ENCODE assay signal across 22 cellular contexts in genomic region chr10:3372284-3372683, GRCh38.
A peak's percentile ranks its signal among the peaks of the same experiment; 100 is the strongest.
DNase-seq lines count a peak whose midpoint lies in the region; ATAC-seq, FAIRE-seq and TF ChIP-seq lines count a peak whose summit lies in the region.
"Had no signal": no experiment of that assay in that cellular context is flagged by ENCODE, and none has a peak within 500 bp of the region (broad histone marks: within the 10 kb centered on the region; RNA-seq: fewer than 3 reads in every experiment).

No MANE protein-coding gene starts in this region.

- TF ChIP-seq CTCF in astrocyte of the cerebellum (IDR thresholded peaks at IDR 0.05; ENCODE audit: low read depth, low read length, missing control alignments) (no peak), uterus (IDR thresholded peaks at IDR 0.05) (no peak)

- in situ Hi-C loops in astrocyte of the cerebellum (cut with HindIII; ENCODE audit: low sequenced_read_pairs) = no loop called here

- no peak for FAIRE-seq in GM12891 (lab: Jason Lieb, UNC)
- FAIRE-seq: A549, HTR-8/SVneo, kidney had no signal

- TF ChIP-seq POLR2A in uterus (IDR thresholded peaks at IDR 0.05) (no peak), GM12891 (IDR thresholded peaks at IDR 0.05; ENCODE audit: low read depth, low read length) (no peak)

- H3K27me3 ChIP-seq in uterus = no peaks in the 10 kb centered on the region

- DNase-seq in AG20443 (ENCODE audit: low spot score) = peak; percentile 27
- peak; percentile 31 for DNase-seq in astrocyte of the cerebellum (ENCODE audit: low read depth)
- DNase-seq in fibroblast of peridontal ligament (ENCODE audit: extremely low read depth) = peak; percentile 87
- DNase-seq in sciatic nerve (ENCODE audit: low spot score) = no peak
- DNase-seq in uterus = no peak
- DNase-seq in SHP77 (lab: John Stamatoyannopoulos, UW) = no peak
- no peak for DNase-seq in GM12891 (ENCODE audit: insufficient read length, low spot score)
- no peak for DNase-seq in foreskin melanocyte
- DNase-seq: activated CD8-positive, alpha-beta memory T cell treated with anti-CD3 and anti-CD28 coated beads, Interleukin-2, amount 50 U/mL, for 4 hours; activated naive CD8-positive, alpha-beta T cell treated with anti-CD3 and anti-CD28 coated beads, Interleukin-2, amount 50 U/mL, for 24 hours; kidney; mammary epithelial cell; NCI-H1694; NCI-H2171; NCI-H526 treated with DMSO at 0.1 percent for 48 hours; nucleus accumbens; SK-N-SH; stimulated activated CD4-positive, alpha-beta T cell treated with anti-CD3 and anti-CD28 coated beads, Interleukin-4, amount 100 ng/mL, for 24 hours had no signal

- no peaks in the 10 kb centered on the region for H3K9me3 ChIP-seq in uterus
- H3K9me3 ChIP-seq: A549, SK-N-SH had no signal

- intact Hi-C loops in sciatic nerve (cut with DNase I) (no loop called here), uterus (cut with DNase I; ENCODE audit: low total_unique reads) (no loop called here)

- H3K27ac ChIP-seq in uterus = no peak overlapping the region
- H3K27ac ChIP-seq: A549, C4-2B, RWPE1 had no signal

- H3K4me3 ChIP-seq in astrocyte of the cerebellum (ENCODE audit: low read depth, low read length) (no peak overlapping the region), uterus (no peak overlapping the region)
- H3K4me3 ChIP-seq: A549 had no signal

- H3K36me3 ChIP-seq in uterus = no peaks in the 10 kb centered on the region

- H3K4me1 ChIP-seq in uterus = no peaks in the 10 kb centered on the region
- H3K4me1 ChIP-seq: A549 had no signal

- ATAC-seq in sciatic nerve = peak; percentile 50
- ATAC-seq: A549; activated naive CD8-positive, alpha-beta T cell treated with anti-CD3 and anti-CD28 coated beads, Interleukin-2, amount 50 U/mL, for 24 hours had no signal

TF ChIP-seq in GM12891, 5 proteins besides CTCF, POLR2A, EP300 and RAD21:
- TF ChIP-seq POU2F2 (IDR thresholded peaks at IDR 0.05; ENCODE audit: low read depth, low read length) (no peak), PAX5 (IDR thresholded peaks at IDR 0.05; ENCODE audit: insufficient read depth, low read length, severe bottlenecking) (no peak)
TF ChIP-seq in GM12891: peak in this region for 0.

Comparison
In these comparisons a context has a peak if more than half of its experiments do, and no peak if none do; other contexts are left out.
1. DNase-seq: peak in AG20443 (single experiment), astrocyte of the cerebellum (single experiment) and fibroblast of peridontal ligament (single experiment); none in sciatic nerve (single experiment), uterus (0 of 2), SHP77 (0 of 2), GM12891 (single experiment) and foreskin melanocyte (single experiment).